In genomic region chr12:6958609-6959375, GRCh38 we compare ENCODE assay signal across 9 cellular contexts. TPM values are rescaled to one million over a fixed set of nuclear protein-coding genes. Genes with fewer than 3 reads are reported as not detected.
A peak's percentile ranks its signal among the peaks of the same experiment; 100 is the strongest.
DNase-seq lines count a peak whose midpoint lies in the region; ATAC-seq, FAIRE-seq and TF ChIP-seq lines count a peak whose summit lies in the region.
"Had no signal": no experiment of that assay in that cellular context is flagged by ENCODE, and none has a peak within 500 bp of the region (broad histone marks: within the 10 kb centered on the region; RNA-seq: fewer than 3 reads in every experiment).

No MANE protein-coding gene starts in this region.

- H3K9ac ChIP-seq in H1 (replicated peaks in 1 of 4; ENCODE audit: extremely low read depth in 1 of 4, low read depth in 3 of 4, low read length in 3 of 4), result no peak overlapping the region

- TF ChIP-seq RAD21 in H1 (IDR thresholded peaks at IDR 0.05 in 1 of 2, conservative IDR thresholded peaks at IDR 0.05 in 1 of 2; ENCODE audit: low read depth in 2 of 2, low read length in 2 of 2), result no peak

- no peak overlapping the region for H2BK120ac ChIP-seq in H1 (replicated peaks; ENCODE audit: low read depth, low read length)

- H3K4me3 ChIP-seq in H1 (ENCODE audit: extremely low read depth in 1 of 4, insufficient read depth in 2 of 4, low read depth in 3 of 4, low read length in 4 of 4), result no peak overlapping the region

- no peak overlapping the region for H2AFZ ChIP-seq in H1 (ENCODE audit: low read length)

- peaks cover 3 to 25% (median 20%) of the 10 kb centered on the region in 4 experiments for H3K4me1 ChIP-seq in H1 (replicated peaks in 1 of 4; ENCODE audit: control insufficient read depth in 3 of 4, insufficient read depth in 4 of 4, low read length in 3 of 4)

- TF ChIP-seq CTCF in H1 (IDR thresholded peaks at IDR 0.05; ENCODE audit: control extremely low read depth in 1 of 3, insufficient read depth in 1 of 3, low read depth in 1 of 3, low read length in 3 of 3), result no peak

- H2BK5ac ChIP-seq in H1 (ENCODE audit: low read depth, low read length), result no peak overlapping the region

- no peak overlapping the region for H4K5ac ChIP-seq in H1 (ENCODE audit: insufficient read length, low read depth, low read length)

- ATAC-seq in GM19395 (IDR thresholded peaks at IDR 0.05; ENCODE audit: unreplicated experiment) (peak; percentile 55), HG03432 (IDR thresholded peaks at IDR 0.05; ENCODE audit: unreplicated experiment) (peak; percentile 50)

- CTCF ChIA-PET in H1 (lab: Charles Lee; ENCODE audit: partially characterized antibody), result interaction anchor here (0.7 to 12.2 kb wide), 7 partner anchors 7 to 151 kb away, joined by 3 to 277 read pairs (median 5); partner anchors contain the start of genes C12orf57, PTPN6 and RNU7-1

- H3K14ac ChIP-seq in H1 (ENCODE audit: insufficient read length), result no peak overlapping the region

- H3K36me3 ChIP-seq in H1 (ENCODE audit: control insufficient read depth in 2 of 4, insufficient read depth in 4 of 4, low read length in 3 of 4), result no peaks in the 10 kb centered on the region

- H3K9me3 ChIP-seq in H1 (ENCODE audit: insufficient read depth in 2 of 2, low read depth in 1 of 2, low read length in 1 of 2), result no peaks in the 10 kb centered on the region

- peak; percentile 65 for DNase-seq in activated CD4-positive, CD25-positive, alpha-beta regulatory T cell treated with anti-CD3 and anti-CD28 coated beads, Interleukin-2, amount 50 U/mL, for 72 hours
- DNase-seq in H1 (ENCODE audit: low read depth in 1 of 2, low spot score in 2 of 2) (no peak), A172 (ENCODE audit: low spot score) (no peak), globus pallidus (ENCODE audit: low spot score) (no peak)
- DNase-seq in stimulated activated CD4-positive, alpha-beta T cell treated with anti-CD3 and anti-CD28 coated beads, Interleukin-4, amount 100 ng/mL, for 24 hours, result peak; percentile 76

- no peak overlapping the region for H2BK15ac ChIP-seq in H1 (ENCODE audit: low read length)

- no peaks in the 10 kb centered on the region for H4K20me1 ChIP-seq in H1 (replicated peaks in 1 of 2; ENCODE audit: control insufficient read depth in 1 of 2, insufficient read depth in 2 of 2, low read length in 2 of 2)

- no peak overlapping the region for H2BK12ac ChIP-seq in H1 (ENCODE audit: low read depth, low read length)

- peaks cover 0 to 7% of the 10 kb centered on the region in 2 experiments; a peak in 1 of 4 replicates for H3K79me2 ChIP-seq in H1 (ENCODE audit: control insufficient read depth in 1 of 2, insufficient read depth in 2 of 2, low read length in 2 of 2)

- no peak overlapping the region for H3K27ac ChIP-seq in H1 (ENCODE audit: low read depth, low read length)
- H3K27ac ChIP-seq: VCaP had no signal

- H2BK20ac ChIP-seq in H1 (ENCODE audit: low read length), result no peak overlapping the region

- no peaks in the 10 kb centered on the region for H3K27me3 ChIP-seq in H1 (replicated peaks in 1 of 4; ENCODE audit: control insufficient read depth in 3 of 4, extremely low read depth in 1 of 4, insufficient read depth in 3 of 4, low read length in 3 of 4)

- no peak for TF ChIP-seq EP300 in H1 (IDR thresholded peaks at IDR 0.05; ENCODE audit: borderline replicate concordance in 1 of 2, low read depth in 2 of 2, low read length in 2 of 2)

- no peak overlapping the region for H3K4me2 ChIP-seq in H1 (ENCODE audit: insufficient read depth in 1 of 2, low read depth in 2 of 2, low read length in 2 of 2)

- peaks cover 12% of the 10 kb centered on the region; the same call in 1 of the 2 replicates for H3K23me2 ChIP-seq in H1 (ENCODE audit: low read depth, low read length)

- H3K4ac ChIP-seq in H1 (replicated peaks; ENCODE audit: insufficient read length, low read depth, low read length), result no peak overlapping the region

- POLR2A ChIA-PET in H1 (lab: Charles Lee; ENCODE audit: partially characterized antibody), result interaction anchor here (0.9 to 44.0 kb wide), 4 partner anchors 10 to 150 kb away, joined by 5 to 1596 read pairs (median 842); partner anchors contain the start of genes ATN1, C12orf57, EMG1 and PHB2

- H4K91ac ChIP-seq in H1 (replicated peaks; ENCODE audit: insufficient read length, low read length), result peak overlapping the region; percentile 15

- H3K79me1 ChIP-seq in H1 (ENCODE audit: low read depth, low read length), result no peaks in the 10 kb centered on the region

- H3K23ac ChIP-seq in H1 (ENCODE audit: insufficient read length), result no peak overlapping the region

- TF ChIP-seq POLR2A in H1 (IDR thresholded peaks at IDR 0.05; ENCODE audit: control extremely low read depth in 1 of 2, low read depth in 2 of 2, low read length in 2 of 2), result no peak

- no peak overlapping the region for H3K18ac ChIP-seq in H1 (ENCODE audit: extremely low read depth, low read length)

- no peak overlapping the region for H2AK5ac ChIP-seq in H1 (ENCODE audit: low read depth, low read length)

- no peak overlapping the region for H4K8ac ChIP-seq in H1 (ENCODE audit: extremely low read depth, insufficient read depth, low read length)

- 88% methylated on average over 20 of the region's 20 CpGs; no CpG with 5 or more reads in 1 of the 2 experiments for WGBS in H1 (ENCODE audit: extremely low coverage in 1 of 2, insufficient coverage in 1 of 2, insufficient read length in 1 of 2, insufficient replicate concordance in 2 of 2, low coverage in 1 of 2, low lambda C conversion rate in 2 of 2, missing lambda C conversion rate in 1 of 2), 2 experiments

- no peak for FAIRE-seq in H1 (lab: Jason Lieb, UNC)

- H3K56ac ChIP-seq in H1 (replicated peaks; ENCODE audit: insufficient read length, low read depth, low read length), result no peak overlapping the region

TF ChIP-seq in H1, 55 proteins besides CTCF, POLR2A, EP300 and RAD21 (continues in another document):
- TF ChIP-seq NANOG (IDR thresholded peaks at IDR 0.05; ENCODE audit: insufficient read depth, low read depth, low read length, poor library complexity, severe bottlenecking), result no peak
- no peak for TF ChIP-seq RFX5 (IDR thresholded peaks at IDR 0.05; ENCODE audit: borderline replicate concordance, low read depth, low read length)
- no peak for TF ChIP-seq MAFK (IDR thresholded peaks at IDR 0.05; ENCODE audit: low read depth, low read length)

RNA-seq across cellular contexts. Expression of gene PTPN6, which starts 7.6 kb away (rescaled TPM):
- 25.7 and 28.4 TPM in 2 replicates for total RNA-seq in H1 (2021; fragmentation: NEBNext Ultra II Directional; extraction: Animal tissue kit (Norgen Biotek cat#: 25700))
- polyA plus RNA-seq in H1 (2011; rRNA removed), result 16.3 and 22.6 TPM in 2 replicates
- 21.3 TPM for polyA plus RNA-seq in H1 (2011; cell fraction: cytosol; rRNA removed)
- polyA plus RNA-seq in H1 (2011; cell fraction: nucleus; rRNA removed), result 32.9 TPM
- polyA plus RNA-seq in H1 (2012, experiment 1 of 2), result 34.9 to 37.3 TPM (median 36.6 TPM) in 4 replicates
- polyA plus RNA-seq in H1 (2012, experiment 2 of 2), result 28.9 TPM
- polyA plus RNA-seq in H1 (2013, experiment 1 of 2), result 23.2 TPM
- polyA plus RNA-seq in H1 (2013, experiment 2 of 2), result 25.8 TPM
- 12.4 and 24.5 TPM in 2 replicates for polyA minus RNA-seq in H1 (2011; rRNA and poly(A)+ RNA removed)
- 17.8 TPM for polyA minus RNA-seq in H1 (2011; cell fraction: cytosol; rRNA and poly(A)+ RNA removed)
- 9.1 TPM for polyA minus RNA-seq in H1 (2011; cell fraction: nucleus; rRNA and poly(A)+ RNA removed)
- 0.31 and 0.48 TPM in 2 replicates for total RNA-seq in A172 (2014; rRNA removed; shearing (Covaris generic))
- polyA plus RNA-seq: neural cell had no signal

RNA-seq across cellular contexts. Expression of gene PHB2, which starts 11.7 kb away (rescaled TPM):
- total RNA-seq in H1 (2021; fragmentation: NEBNext Ultra II Directional; extraction: Animal tissue kit (Norgen Biotek cat#: 25700)), result 360 and 368 TPM in 2 replicates
- 579 and 626 TPM in 2 replicates for polyA plus RNA-seq in H1 (2011; rRNA removed)
- 622 TPM for polyA plus RNA-seq in H1 (2011; cell fraction: cytosol; rRNA removed)
- polyA plus RNA-seq in H1 (2011; cell fraction: nucleus; rRNA removed), result 570 TPM
- polyA plus RNA-seq in H1 (2012, experiment 1 of 2), result 317 to 409 TPM (median 397 TPM) in 4 replicates
- polyA plus RNA-seq in H1 (2012, experiment 2 of 2), result 565 TPM
- 552 TPM for polyA plus RNA-seq in H1 (2013, experiment 1 of 2)
- polyA plus RNA-seq in H1 (2013, experiment 2 of 2), result 493 TPM
- 282 and 291 TPM in 2 replicates for polyA minus RNA-seq in H1 (2011; rRNA and poly(A)+ RNA removed)
- polyA minus RNA-seq in H1 (2011; cell fraction: cytosol; rRNA and poly(A)+ RNA removed), result 137 TPM
- 195 TPM for polyA minus RNA-seq in H1 (2011; cell fraction: nucleus; rRNA and poly(A)+ RNA removed)
- total RNA-seq in A172 (2014; rRNA removed; shearing (Covaris generic)), result 172 and 183 TPM in 2 replicates

RNA-seq across cellular contexts. Expression of gene EMG1, which starts 11.9 kb away (rescaled TPM):
- total RNA-seq in H1 (2021; fragmentation: NEBNext Ultra II Directional; extraction: Animal tissue kit (Norgen Biotek cat#: 25700)), result 82.9 and 84.2 TPM in 2 replicates
- 54.3 and 64.3 TPM in 2 replicates for polyA plus RNA-seq in H1 (2011; rRNA removed)
- 83.3 TPM for polyA plus RNA-seq in H1 (2011; cell fraction: cytosol; rRNA removed)
- polyA plus RNA-seq in H1 (2011; cell fraction: nucleus; rRNA removed), result 37.2 TPM
- 78.1 to 120 TPM (median 97.6 TPM) in 4 replicates for polyA plus RNA-seq in H1 (2012, experiment 1 of 2)
- 39.8 TPM for polyA plus RNA-seq in H1 (2012, experiment 2 of 2)
- 66.1 TPM for polyA plus RNA-seq in H1 (2013, experiment 1 of 2)
- polyA plus RNA-seq in H1 (2013, experiment 2 of 2), result 65.0 TPM
- 30.4 and 39.9 TPM in 2 replicates for polyA minus RNA-seq in H1 (2011; rRNA and poly(A)+ RNA removed)
- polyA minus RNA-seq in H1 (2011; cell fraction: cytosol; rRNA and poly(A)+ RNA removed), result 23.6 TPM
- polyA minus RNA-seq in H1 (2011; cell fraction: nucleus; rRNA and poly(A)+ RNA removed), result 32.0 TPM
- total RNA-seq in A172 (2014; rRNA removed; shearing (Covaris generic)), result 42.6 and 50.5 TPM in 2 replicates

RNA-seq across cellular contexts. Expression of gene C12orf57, which starts 15.0 kb away (rescaled TPM):
- total RNA-seq in H1 (2021; fragmentation: NEBNext Ultra II Directional; extraction: Animal tissue kit (Norgen Biotek cat#: 25700)), result 174 and 185 TPM in 2 replicates
- polyA plus RNA-seq in H1 (2011; rRNA removed), result 993 and 1,124 TPM in 2 replicates
- 811 TPM for polyA plus RNA-seq in H1 (2011; cell fraction: cytosol; rRNA removed)
- polyA plus RNA-seq in H1 (2011; cell fraction: nucleus; rRNA removed), result 653 TPM
- polyA plus RNA-seq in H1 (2012, experiment 1 of 2), result 167 to 390 TPM (median 374 TPM) in 4 replicates
- 596 TPM for polyA plus RNA-seq in H1 (2012, experiment 2 of 2)
- 206 TPM for polyA plus RNA-seq in H1 (2013, experiment 1 of 2)
- polyA plus RNA-seq in H1 (2013, experiment 2 of 2), result 192 TPM
- polyA minus RNA-seq in H1 (2011; rRNA and poly(A)+ RNA removed), result 66.6 and 106 TPM in 2 replicates
- polyA minus RNA-seq in H1 (2011; cell fraction: cytosol; rRNA and poly(A)+ RNA removed), result 76.3 TPM
- 112 TPM for polyA minus RNA-seq in H1 (2011; cell fraction: nucleus; rRNA and poly(A)+ RNA removed)
- total RNA-seq in A172 (2014; rRNA removed; shearing (Covaris generic)), result 1.8 TPM in 1 of 2 replicates, not detected in the other

RNA-seq across cellular contexts. Expression of gene RNU7-1, which starts 15.2 kb away (rescaled TPM):
- total RNA-seq in H1 (2021; fragmentation: NEBNext Ultra II Directional; extraction: Animal tissue kit (Norgen Biotek cat#: 25700)), result not detected in 2 replicates
- not detected in 2 replicates for polyA plus RNA-seq in H1 (2011; rRNA removed)
- polyA plus RNA-seq in H1 (2011; cell fraction: cytosol; rRNA removed), result not detected
- polyA plus RNA-seq in H1 (2011; cell fraction: nucleus; rRNA removed), result not detected
- not detected in 4 replicates for polyA plus RNA-seq in H1 (2012, experiment 1 of 2)
- not detected for polyA plus RNA-seq in H1 (2012, experiment 2 of 2)
- polyA plus RNA-seq in H1 (2013, experiment 1 of 2), result not detected
- not detected for polyA plus RNA-seq in H1 (2013, experiment 2 of 2)
- not detected in 2 replicates for polyA minus RNA-seq in H1 (2011; rRNA and poly(A)+ RNA removed)
- not detected for polyA minus RNA-seq in H1 (2011; cell fraction: cytosol; rRNA and poly(A)+ RNA removed)
- polyA minus RNA-seq in H1 (2011; cell fraction: nucleus; rRNA and poly(A)+ RNA removed), result not detected
- not detected in 2 replicates for total RNA-seq in A172 (2014; rRNA removed; shearing (Covaris generic))
- polyA plus RNA-seq: neural cell had no signal

Comparison
In these comparisons a context has a peak if more than half of its experiments do, and no peak if none do; other contexts are left out.
1. DNase-seq: peak in activated CD4-positive, CD25-positive, alpha-beta regulatory T cell treated with anti-CD3 and anti-CD28 coated beads, Interleukin-2, amount 50 U/mL, for 72 hours (single experiment) and stimulated activated CD4-positive, alpha-beta T cell treated with anti-CD3 and anti-CD28 coated beads, Interleukin-4, amount 100 ng/mL, for 24 hours (single experiment); none in H1 (0 of 2), A172 (single experiment) and globus pallidus (single experiment).
2. RNA of gene PTPN6, which starts 7.6 kb away (total RNA-seq): 25.7 to 28.4 TPM in H1; 0.31 to 0.48 TPM in A172; every median in the first group is over 10 times any median in the second.